Comparison of ENCODE assay signal across 19 cellular contexts in the genomic region with DNA sequence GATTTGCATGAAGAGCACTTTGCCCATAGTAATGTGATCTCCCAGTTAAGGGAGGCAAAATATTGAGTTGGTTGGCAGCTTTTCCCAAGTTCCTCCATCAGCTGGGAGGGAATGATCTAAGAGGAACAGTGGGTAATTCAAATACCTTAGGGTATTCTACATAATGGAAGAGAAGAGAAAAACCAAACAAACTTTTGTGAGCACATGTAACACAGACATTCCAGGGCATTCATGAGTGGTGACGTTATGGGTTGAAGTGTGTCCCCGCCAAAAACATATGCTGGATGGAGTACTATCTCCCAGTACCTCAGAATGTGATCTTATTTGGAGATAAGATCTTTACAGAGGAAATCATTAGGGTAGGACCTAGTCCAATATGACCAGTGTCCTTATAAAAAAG.
DNase-seq lines count a peak whose midpoint lies in the region; ATAC-seq and TF ChIP-seq lines count a peak whose summit lies in the region.
"Had no signal": no experiment of that assay in that cellular context is flagged by ENCODE, and none has a peak within 500 bp of the region (broad histone marks: within the 10 kb centered on the region; RNA-seq: fewer than 3 reads in every experiment).

No MANE protein-coding gene starts in this region.

- peaks cover 25% of the 10 kb centered on the region for H3F3A ChIP-seq in SU-DHL-6 (ENCODE audit: insufficient read depth)

- ATAC-seq in activated CD4-positive, alpha-beta T cell treated with anti-CD3 and anti-CD28 coated beads for 36 hours = no peak
- ATAC-seq in foreskin keratinocyte (no peak), GM21423 (IDR thresholded peaks at IDR 0.05; ENCODE audit: unreplicated experiment) (no peak), HG03159 (IDR thresholded peaks at IDR 0.05; ENCODE audit: unreplicated experiment) (no peak)

- peaks cover 7% of the 10 kb centered on the region for H3K9me3 Mint-ChIP-seq in activated CD4-positive, alpha-beta T cell treated with anti-CD3 and anti-CD28 coated beads for 36 hours (ENCODE audit: low read depth)
- H3K9me3 Mint-ChIP-seq in activated CD4-positive, alpha-beta T cell treated with anti-CD3 and anti-CD28 coated beads, Interleukin-2, amount 10 ng/mL, durations not matched to agents 24 days and 14 days = peaks cover 14% of the 10 kb centered on the region

- H3K4me2 ChIP-seq in SU-DHL-6 (ENCODE audit: low read depth, low read length, poor library complexity, severe bottlenecking) = peak overlapping the region; percentile 29
- H3K4me2 ChIP-seq: PC-9 had no signal

- intact Hi-C loops in activated CD4-positive, alpha-beta T cell treated with anti-CD3 and anti-CD28 coated beads for 36 hours (cut with DNase I, micrococcal nuclease) = no loop called here
- intact Hi-C loops in activated CD4-positive, alpha-beta T cell treated with anti-CD3 and anti-CD28 coated beads, Interleukin-2, amount 10 ng/mL, durations not matched to agents 24 days and 14 days (cut with micrococcal nuclease) = no loop called here

- H2AFZ ChIP-seq in SU-DHL-6 (ENCODE audit: low read depth, low read length, severe bottlenecking) = no peak overlapping the region
- H2AFZ ChIP-seq: PC-9 had no signal

- no peak overlapping the region for H3K4me3 ChIP-seq in SU-DHL-6 (ENCODE audit: insufficient read depth, low read length, poor library complexity, severe bottlenecking)
- H3K4me3 ChIP-seq: heart right ventricle, PC-9 had no signal

- TF ChIP-seq CTCF in SU-DHL-6 (IDR thresholded peaks at IDR 0.05; ENCODE audit: insufficient read depth, low read length, poor library complexity, severe bottlenecking) = no peak
- TF ChIP-seq CTCF in foreskin keratinocyte (conservative IDR thresholded peaks at IDR 0.05) = no peak

- no peaks in the 10 kb centered on the region for H3K9me3 ChIP-seq in SU-DHL-6 (ENCODE audit: insufficient read depth, low read length)

- H4K20me1 ChIP-seq in SU-DHL-6 (ENCODE audit: low read depth, low read length) = no peaks in the 10 kb centered on the region

- H3K27me3 ChIP-seq in SU-DHL-6 (ENCODE audit: low read length) (no peaks in the 10 kb centered on the region), foreskin keratinocyte (no peaks in the 10 kb centered on the region)
- H3K27me3 ChIP-seq: heart right ventricle had no signal

- no peaks in the 10 kb centered on the region for H3K27me3 Mint-ChIP-seq in activated CD4-positive, alpha-beta T cell treated with anti-CD3 and anti-CD28 coated beads for 36 hours
- H3K27me3 Mint-ChIP-seq in activated CD4-positive, alpha-beta T cell treated with anti-CD3 and anti-CD28 coated beads, Interleukin-2, amount 10 ng/mL, durations not matched to agents 24 days and 14 days = no peaks in the 10 kb centered on the region
- H3K27me3 Mint-ChIP-seq: central memory CD8-positive, alpha-beta T cell had no signal

- H3K79me2 ChIP-seq in SU-DHL-6 (ENCODE audit: insufficient read depth, low read length) = no peaks in the 10 kb centered on the region

- no peak overlapping the region for H3K9ac ChIP-seq in SU-DHL-6 (ENCODE audit: low read length)

- no peaks in the 10 kb centered on the region for H3K36me3 Mint-ChIP-seq in activated CD4-positive, alpha-beta T cell treated with anti-CD3 and anti-CD28 coated beads for 36 hours (ENCODE audit: low read depth)
- peaks cover 6% of the 10 kb centered on the region for H3K36me3 Mint-ChIP-seq in activated CD4-positive, alpha-beta T cell treated with anti-CD3 and anti-CD28 coated beads, Interleukin-2, amount 10 ng/mL, durations not matched to agents 24 days and 14 days (ENCODE audit: low read depth)

- H3K27ac Mint-ChIP-seq in activated CD4-positive, alpha-beta T cell treated with anti-CD3 and anti-CD28 coated beads for 36 hours = peak overlapping the region; percentile 7
- H3K27ac Mint-ChIP-seq in activated CD4-positive, alpha-beta T cell treated with anti-CD3 and anti-CD28 coated beads, Interleukin-2, amount 10 ng/mL, durations not matched to agents 24 days and 14 days = no peak overlapping the region
- H3K27ac Mint-ChIP-seq: activated naive CD4-positive, alpha-beta T cell treated with anti-CD3 and anti-CD28 coated beads for 36 hours had no signal

- no peaks in the 10 kb centered on the region for H3K36me3 ChIP-seq in SU-DHL-6 (ENCODE audit: low read length)
- H3K36me3 ChIP-seq: heart right ventricle had no signal

- CTCF ChIA-PET in activated CD4-positive, alpha-beta T cell treated with anti-CD3 and anti-CD28 coated beads for 36 hours (lab: Charles Lee) = no interaction called here

- POLR2A ChIA-PET in activated CD4-positive, alpha-beta T cell treated with anti-CD3 and anti-CD28 coated beads for 36 hours (lab: Charles Lee) = no interaction called here

- H3K4me1 ChIP-seq in foreskin keratinocyte = peaks cover 15% of the 10 kb centered on the region

- peak overlapping the region; percentile 55; the same call in 1 of the 2 replicates for H3K27ac ChIP-seq in SU-DHL-6 (ENCODE audit: low read depth, low read length)
- peak overlapping the region; percentile 73 for H3K27ac ChIP-seq in foreskin keratinocyte
- H3K27ac ChIP-seq: PC-9 had no signal

- H3K4me3 Mint-ChIP-seq in activated CD4-positive, alpha-beta T cell treated with anti-CD3 and anti-CD28 coated beads for 36 hours = no peak overlapping the region
- no peak overlapping the region for H3K4me3 Mint-ChIP-seq in activated CD4-positive, alpha-beta T cell treated with anti-CD3 and anti-CD28 coated beads, Interleukin-2, amount 10 ng/mL, durations not matched to agents 24 days and 14 days
- H3K4me3 Mint-ChIP-seq: activated naive CD4-positive, alpha-beta T cell treated with anti-CD3 and anti-CD28 coated beads for 36 hours had no signal

- no peak for DNase-seq in activated CD4-positive, alpha-beta T cell treated with anti-CD3 and anti-CD28 coated beads for 36 hours
- DNase-seq in activated CD4-positive, alpha-beta T cell treated with anti-CD3 and anti-CD28 coated beads, Interleukin-2, amount 10 ng/mL, durations not matched to agents 24 days and 14 days = no peak
- DNase-seq in foreskin keratinocyte (peak in 1 of 2 donors; percentile 41), NCI-H128 (lab: John Stamatoyannopoulos, UW; ENCODE audit: unreplicated experiment) (no peak), occipital lobe (lab: John Stamatoyannopoulos, UW) (no peak)
- DNase-seq: activated CD8-positive, alpha-beta memory T cell treated with anti-CD3 and anti-CD28 coated beads, Interleukin-2, amount 50 U/mL, for 4 hours; activated naive CD4-positive, alpha-beta T cell treated with anti-CD3 and anti-CD28 coated beads for 36 hours; Calu3; IMR-90; NCI-H1417 treated with DMSO at 0.1 percent for 48 hours; NCI-H510A treated with DMSO at 0.1 percent for 48 hours; PC-9; stimulated activated CD4-positive, alpha-beta T cell treated with anti-CD3 and anti-CD28 coated beads, Interleukin-2, amount 100 ng/mL, for 24 hours; SW 1271 had no signal

- H3K9me2 ChIP-seq in SU-DHL-6 (replicated peaks; ENCODE audit: insufficient read depth, low read length) = no peaks in the 10 kb centered on the region

- H3K4me1 Mint-ChIP-seq in activated CD4-positive, alpha-beta T cell treated with anti-CD3 and anti-CD28 coated beads for 36 hours = peaks cover 14% of the 10 kb centered on the region
- peaks cover 12% of the 10 kb centered on the region for H3K4me1 Mint-ChIP-seq in activated CD4-positive, alpha-beta T cell treated with anti-CD3 and anti-CD28 coated beads, Interleukin-2, amount 10 ng/mL, durations not matched to agents 24 days and 14 days
